Comparison of ENCODE assay signal across 31 cellular contexts in the genomic region with DNA sequence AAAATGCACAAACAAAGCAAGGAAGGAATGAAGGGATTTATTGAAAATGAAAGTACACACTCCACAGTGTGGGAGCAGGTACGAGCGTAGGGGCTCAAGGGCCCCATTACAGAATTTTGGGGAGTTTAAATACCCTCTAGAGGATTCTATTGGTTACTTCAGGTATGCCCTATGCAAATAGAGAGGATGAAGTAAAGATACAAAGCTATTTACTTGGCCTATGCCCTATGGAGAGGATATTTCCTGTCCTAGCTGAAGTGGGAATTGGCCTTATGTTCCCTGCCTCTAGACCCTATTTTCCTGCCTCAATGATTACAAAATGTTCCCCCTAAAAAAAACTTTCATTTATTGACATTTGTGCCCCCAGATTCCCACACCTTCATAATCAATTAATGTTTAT. TPM values are rescaled to one million over a fixed set of nuclear protein-coding genes. Genes with fewer than 3 reads are reported as not detected.
"Had no signal": no experiment of that assay in that cellular context is flagged by ENCODE, and none has a peak within 500 bp of the region (broad histone marks: within the 10 kb centered on the region; RNA-seq: fewer than 3 reads in every experiment).

No MANE protein-coding gene starts in this region.

- H3K4me3 ChIP-seq: left lung, lower lobe of right lung, pancreas, prostate gland, sigmoid colon, spleen, tibial nerve, uterus had no signal

- H3K9me3 ChIP-seq: left lung, lower lobe of right lung, pancreas, prostate gland, sigmoid colon, spleen, tibial nerve, uterus had no signal

- FAIRE-seq: islet of Langerhans, kidney, pancreas, small intestine had no signal

- H3K27ac Mint-ChIP-seq: immature natural killer cell; stimulated activated effector memory CD8-positive, alpha-beta T cell treated with anti-CD3 and anti-CD28 coated beads, Interleukin-12 subunit alpha, Interleukin-12 subunit beta, amount 100 ng/mL, for 72 hours; stimulated activated naive CD8-positive, alpha-beta T cell treated with anti-CD3 and anti-CD28 coated beads, Interleukin-15, Interleukin-2, amounts not matched to agents 100 ng/mL and 50 ng/mL, for 24 hours had no signal

- H3K27ac ChIP-seq: left lung, lower lobe of right lung, pancreas, prostate gland, sigmoid colon, spleen, tibial nerve, uterus had no signal

- ATAC-seq: left colon; left lung; lower lobe of right lung; naive thymus-derived CD8-positive, alpha-beta T cell; pancreas; right cardiac atrium; stimulated activated effector memory CD8-positive, alpha-beta T cell treated with anti-CD3 and anti-CD28 coated beads, Interleukin-12 subunit alpha, Interleukin-12 subunit beta, amount 100 ng/mL, for 72 hours had no signal

- H3K36me3 Mint-ChIP-seq: immature natural killer cell; naive thymus-derived CD8-positive, alpha-beta T cell; stimulated activated effector memory CD8-positive, alpha-beta T cell treated with anti-CD3 and anti-CD28 coated beads, Interleukin-12 subunit alpha, Interleukin-12 subunit beta, amount 100 ng/mL, for 72 hours; type B pancreatic cell had no signal

- H3K4me3 Mint-ChIP-seq: immature natural killer cell; naive thymus-derived CD8-positive, alpha-beta T cell; nephron; neural crest cell; stimulated activated effector memory CD8-positive, alpha-beta T cell treated with anti-CD3 and anti-CD28 coated beads, Interleukin-12 subunit alpha, Interleukin-12 subunit beta, amount 100 ng/mL, for 72 hours; stimulated activated naive CD8-positive, alpha-beta T cell treated with anti-CD3 and anti-CD28 coated beads, Interleukin-15, Interleukin-2, amounts not matched to agents 100 ng/mL and 50 ng/mL, for 24 hours; type B pancreatic cell had no signal

- H3K4me1 Mint-ChIP-seq: immature natural killer cell; naive thymus-derived CD8-positive, alpha-beta T cell; neural crest cell; stimulated activated effector memory CD8-positive, alpha-beta T cell treated with anti-CD3 and anti-CD28 coated beads, Interleukin-12 subunit alpha, Interleukin-12 subunit beta, amount 100 ng/mL, for 72 hours had no signal

- DNase-seq: immature natural killer cell; kidney; left colon; left lung; lower lobe of right lung; mammary epithelial cell; mesenchymal stem cell; naive thymus-derived CD8-positive, alpha-beta T cell; nucleus accumbens; pancreas; posterior cingulate gyrus; retina; right cardiac atrium; sigmoid colon; small intestine; spleen; stimulated activated CD4-positive, alpha-beta T cell treated with anti-CD3 and anti-CD28 coated beads, Interleukin-4, amount 100 ng/mL, for 24 hours; stimulated activated naive CD4-positive, alpha-beta T cell; uterus had no signal

- H3K4me1 ChIP-seq: left lung, lower lobe of right lung, pancreas, prostate gland, sigmoid colon, spleen, uterus had no signal

- H3K9me3 Mint-ChIP-seq: immature natural killer cell; naive thymus-derived CD8-positive, alpha-beta T cell; nephron; neural crest cell; stimulated activated effector memory CD8-positive, alpha-beta T cell treated with anti-CD3 and anti-CD28 coated beads, Interleukin-12 subunit alpha, Interleukin-12 subunit beta, amount 100 ng/mL, for 72 hours; stimulated activated naive CD8-positive, alpha-beta T cell treated with anti-CD3 and anti-CD28 coated beads, Interleukin-15, Interleukin-2, amounts not matched to agents 100 ng/mL and 50 ng/mL, for 24 hours had no signal

- H3K36me3 ChIP-seq: left lung, lower lobe of right lung, pancreas, prostate gland, sigmoid colon, spleen, tibial nerve, uterus had no signal

- H3K27me3 ChIP-seq: pancreas, sigmoid colon, tibial nerve, uterus had no signal

RNA-seq across cellular contexts. Expression of a gene that starts 59.7 kb away (rescaled TPM):
- total RNA-seq: kidney; left colon; liver; lower lobe of right lung; mammary epithelial cell; mucosa of gallbladder; naive thymus-derived CD8-positive, alpha-beta T cell; neural crest cell; osteoblast; pancreas; spleen; temporal lobe; uterus had no signal
- polyA plus RNA-seq: mammary epithelial cell; naive thymus-derived CD8-positive, alpha-beta T cell; pancreas had no signal
